Comparison of ENCODE assay signal across 8 cellular contexts in the genomic region with DNA sequence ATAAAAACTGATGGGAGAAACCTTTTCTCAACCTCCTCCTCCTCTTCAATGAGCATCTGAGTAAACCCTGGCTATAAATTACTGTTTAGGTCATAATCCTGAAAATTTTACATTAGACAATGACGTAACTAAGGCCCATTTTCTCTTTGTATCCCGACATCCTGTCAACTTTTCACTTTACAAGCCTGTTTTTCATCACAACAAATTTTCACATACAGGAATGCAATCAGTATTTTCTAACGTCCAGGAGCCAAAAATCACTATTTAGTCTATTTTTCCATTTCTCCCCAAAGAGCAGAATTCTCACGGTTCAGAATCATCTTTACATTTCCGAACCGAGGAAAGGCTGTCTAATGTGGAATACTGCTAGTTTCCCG. TPM values are rescaled to one million over a fixed set of nuclear protein-coding genes. Genes with fewer than 3 reads are reported as not detected.
DNase-seq lines count a peak whose midpoint lies in the region; ATAC-seq and TF ChIP-seq lines count a peak whose summit lies in the region.

No MANE protein-coding gene starts in this region.

- CTCF ChIA-PET in Caco-2 (lab: Charles Lee), result no interaction called here

- BruUV-seq in Caco-2 (replicated peaks; lab: Mats Ljungman, UMichigan), result no TSS peak

- ATAC-seq in naive B cell (ENCODE audit: low read depth in 2 of 2), result no peak
- ATAC-seq in HG03135 (IDR thresholded peaks at IDR 0.05; ENCODE audit: unreplicated experiment), result no peak
- no peak for ATAC-seq in GM18498 (IDR thresholded peaks at IDR 0.05; ENCODE audit: unreplicated experiment)

- TF ChIP-seq CTCF in Caco-2 (IDR thresholded peaks at IDR 0.05; ENCODE audit: insufficient read depth in 1 of 2, low read depth in 1 of 2, low read length in 1 of 2, severe bottlenecking in 1 of 2, unreplicated experiment in 1 of 2), result no peak

- H3K36me3 Mint-ChIP-seq in Caco-2 (ENCODE audit: insufficient read depth, unreplicated experiment), result no peaks in the 10 kb centered on the region
- H3K36me3 Mint-ChIP-seq in naive B cell, result no peaks in the 10 kb centered on the region

- DNase-seq in Caco-2 (no peak), NCI-H2227 (lab: John Stamatoyannopoulos, UW; ENCODE audit: unreplicated experiment) (peak; percentile 28), dermis blood vessel endothelial cell (peak; percentile 61), naive B cell (no peak), T-helper 9 cell (no peak), anterior cingulate cortex (lab: John Stamatoyannopoulos, UW) (no peak)

- no peaks in the 10 kb centered on the region for H3K9me3 ChIP-seq in Caco-2

- no peaks in the 10 kb centered on the region for H3K27me3 ChIP-seq in Caco-2 (replicated peaks; ENCODE audit: control insufficient read depth, insufficient read depth, low read length)

- POLR2A ChIA-PET in Caco-2 (lab: Charles Lee), result no interaction called here

- H3K9me3 Mint-ChIP-seq in Caco-2 (ENCODE audit: unreplicated experiment), result no peaks in the 10 kb centered on the region
- no peaks in the 10 kb centered on the region for H3K9me3 Mint-ChIP-seq in naive B cell

- H3K4me1 Mint-ChIP-seq in Caco-2 (ENCODE audit: low read depth, unreplicated experiment) (peaks cover 14% of the 10 kb centered on the region), naive B cell (peaks cover 7 to 11% (median 10%) of the 10 kb centered on the region in 3 donors)

- H3K4me3 ChIP-seq in Caco-2 (ENCODE audit: low read depth, low read length), result peak overlapping the region; percentile 74

- no peaks in the 10 kb centered on the region for H3K27me3 Mint-ChIP-seq in Caco-2 (ENCODE audit: insufficient read depth, unreplicated experiment)
- peaks cover 35 to 45% (median 40%) of the 10 kb centered on the region in 3 donors for H3K27me3 Mint-ChIP-seq in naive B cell

- peak overlapping the region; percentile 85 for H3K4me3 Mint-ChIP-seq in Caco-2 (ENCODE audit: unreplicated experiment)
- peak overlapping the region; percentile 56 to 91 (median 82) for H3K4me3 Mint-ChIP-seq in naive B cell

- intact Hi-C loops in Caco-2 (cut with micrococcal nuclease; ENCODE audit: unreplicated experiment), result loop anchor here (5.0 to 10.0 kb wide), 3 partner anchors 114 to 249 kb away; partner anchors contain the start of gene PRELID3A

- no peaks in the 10 kb centered on the region for H3K36me3 ChIP-seq in Caco-2 (ENCODE audit: control insufficient read depth, insufficient read depth, low read length)

- no peak overlapping the region for H3K27ac Mint-ChIP-seq in Caco-2 (ENCODE audit: unreplicated experiment)
- H3K27ac Mint-ChIP-seq in naive B cell, result peak overlapping the region in 3 of 6 donors; percentile 17 to 24 (median 18)

- peaks cover 3% of the 10 kb centered on the region; the same call in 1 of the 2 replicates for H3K4me1 ChIP-seq in Caco-2

RNA-seq across cellular contexts. Expression of gene SPIRE1, which starts 1.2 kb away (rescaled TPM):
- 9.2 and 9.5 TPM in 2 replicates for total RNA-seq in Caco-2 (2022)
- 22.5 and 25.5 TPM in 2 replicates for total RNA-seq in dermis blood vessel endothelial cell
- not detected for polyA plus RNA-seq in naive B cell (ENCODE audit: low read depth in 6 of 6)

RNA-seq across cellular contexts. Expression of gene CEP76, which starts 45.9 kb away (rescaled TPM):
- total RNA-seq in Caco-2 (2022) (26.4 and 29.7 TPM in 2 replicates), dermis blood vessel endothelial cell (14.8 and 18.2 TPM in 2 replicates)
- 1 to 10 TPM; 5.8 to 7.5 (median 6.8) TPM for polyA plus RNA-seq in naive B cell (ENCODE audit: low read depth in 6 of 6)

RNA-seq across cellular contexts. Expression of gene PSMG2, which starts 46.2 kb away (rescaled TPM):
- total RNA-seq in Caco-2 (2022), result 106 and 108 TPM in 2 replicates
- total RNA-seq in dermis blood vessel endothelial cell, result 72.6 and 79.0 TPM in 2 replicates
- polyA plus RNA-seq in naive B cell (ENCODE audit: low read depth in 6 of 6), result 100 to 1,000 TPM in 3 of 6 donors, 10 to 100 TPM in 3; 62.4 to 124 (median 102) TPM

Comparison
In these comparisons a context has a peak if more than half of its experiments do, and no peak if none do; other contexts are left out.
1. DNase-seq: peak in NCI-H2227 (single experiment) and dermis blood vessel endothelial cell (single experiment); none in Caco-2 (0 of 2), naive B cell (single experiment), T-helper 9 cell (single experiment) and anterior cingulate cortex (0 of 58).